In genomic region chr6:38146658-38147027, GRCh38 we compare ENCODE assay signal across 27 cellular contexts.
"Had no signal": no experiment of that assay in that cellular context is flagged by ENCODE, and none has a peak within 500 bp of the region (broad histone marks: within the 10 kb centered on the region; RNA-seq: fewer than 3 reads in every experiment).

No MANE protein-coding gene starts in this region.

- H3K27me3 ChIP-seq: ascending aorta, breast epithelium, cardiac muscle cell, colonic mucosa, esophagus squamous epithelium had no signal

- H3K27ac ChIP-seq: ascending aorta, breast epithelium, cardiac muscle cell, colonic mucosa, epithelial cell of prostate, esophagus squamous epithelium had no signal

- H3K4me3 Mint-ChIP-seq: activated CD8-positive, alpha-beta T cell treated with anti-CD3 and anti-CD28 coated beads for 36 hours; activated naive CD4-positive, alpha-beta T cell treated with anti-CD3 and anti-CD28 coated beads, Interleukin-2, amount 10 ng/mL, durations not matched to agents 7 days and 5 days; activated naive CD8-positive, alpha-beta T cell treated with anti-CD3 and anti-CD28 coated beads, Interleukin-2, amount 10 ng/mL, durations not matched to agents 7 days and 5 days; activated T-cell treated with anti-CD3 and anti-CD28 coated beads, Interleukin-2, amount 50 U/mL, for 4 hours; brain; WTC11 had no signal

- H3K9me3 ChIP-seq: ascending aorta, breast epithelium, colonic mucosa, esophagus squamous epithelium had no signal

- H3K27ac Mint-ChIP-seq: activated CD8-positive, alpha-beta T cell treated with anti-CD3 and anti-CD28 coated beads for 36 hours; activated naive CD4-positive, alpha-beta T cell treated with anti-CD3 and anti-CD28 coated beads, Interleukin-2, amount 10 ng/mL, durations not matched to agents 7 days and 5 days; activated naive CD8-positive, alpha-beta T cell treated with anti-CD3 and anti-CD28 coated beads, Interleukin-2, amount 10 ng/mL, durations not matched to agents 7 days and 5 days; WTC11 had no signal

- FAIRE-seq: endometrium, endothelial cell of umbilical vein, frontal cortex had no signal

- DNase-seq: activated CD4-positive, alpha-beta T cell treated with anti-CD3 and anti-CD28 coated beads for 48 hours; activated CD4-positive, alpha-beta T cell treated with anti-CD3 and anti-CD28 coated beads, Interleukin-2, amount 50 U/mL, for 1 hour; activated CD4-positive, alpha-beta T cell treated with anti-CD3 and anti-CD28 coated beads, Interleukin-2, amount 50 U/mL, for 48 hours; activated CD8-positive, alpha-beta T cell treated with anti-CD3 and anti-CD28 coated beads for 36 hours; activated gamma-delta T cell; activated naive CD4-positive, alpha-beta T cell; activated naive CD4-positive, alpha-beta T cell treated with anti-CD3 and anti-CD28 coated beads, Interleukin-2, amount 10 ng/mL, durations not matched to agents 7 days and 5 days; activated naive CD8-positive, alpha-beta T cell treated with anti-CD3 and anti-CD28 coated beads, Interleukin-2, amount 10 ng/mL, durations not matched to agents 7 days and 5 days; activated T-cell treated with anti-CD3 and anti-CD28 coated beads, Interleukin-2, amount 50 U/mL, for 4 hours; central memory CD4-positive, alpha-beta T cell; cerebellar nuclear complex; colonic mucosa; effector CD8-positive, alpha-beta T cell; esophagus squamous epithelium; T-helper 1 cell; T-helper 2 cell had no signal

- ATAC-seq: activated CD4-positive, CD25-positive, alpha-beta regulatory T cell treated with anti-CD3 and anti-CD28 coated beads, Interleukin-2, amount 50 U/mL, for 24 hours; activated CD8-positive, alpha-beta T cell treated with anti-CD3 and anti-CD28 coated beads for 36 hours; activated naive CD4-positive, alpha-beta T cell treated with anti-CD3 and anti-CD28 coated beads, Interleukin-2, amount 50 U/mL, for 72 hours; activated T-cell treated with anti-CD3 and anti-CD28 coated beads, Interleukin-2, amount 50 U/mL, for 4 hours; WTC11 had no signal

- H3K27me3 Mint-ChIP-seq: activated CD8-positive, alpha-beta T cell treated with anti-CD3 and anti-CD28 coated beads for 36 hours; activated naive CD4-positive, alpha-beta T cell treated with anti-CD3 and anti-CD28 coated beads, Interleukin-2, amount 10 ng/mL, durations not matched to agents 7 days and 5 days; activated naive CD8-positive, alpha-beta T cell treated with anti-CD3 and anti-CD28 coated beads, Interleukin-2, amount 10 ng/mL, durations not matched to agents 7 days and 5 days; brain had no signal

- H3K4me3 ChIP-seq: ascending aorta, breast epithelium, cardiac muscle cell, colonic mucosa, esophagus squamous epithelium had no signal

- H3K9me3 Mint-ChIP-seq: activated CD8-positive, alpha-beta T cell treated with anti-CD3 and anti-CD28 coated beads for 36 hours; activated naive CD4-positive, alpha-beta T cell treated with anti-CD3 and anti-CD28 coated beads, Interleukin-2, amount 10 ng/mL, durations not matched to agents 7 days and 5 days; activated naive CD4-positive, alpha-beta T cell treated with anti-CD3 and anti-CD28 coated beads, Interleukin-2, amount 50 U/mL, for 72 hours; activated naive CD8-positive, alpha-beta T cell treated with anti-CD3 and anti-CD28 coated beads, Interleukin-2, amount 10 ng/mL, durations not matched to agents 7 days and 5 days; activated T-cell treated with anti-CD3 and anti-CD28 coated beads, Interleukin-2, amount 50 U/mL, for 4 hours; brain; WTC11 had no signal

- H3K4me1 ChIP-seq: ascending aorta, breast epithelium, colonic mucosa had no signal

- H3K36me3 Mint-ChIP-seq: activated naive CD4-positive, alpha-beta T cell treated with anti-CD3 and anti-CD28 coated beads, Interleukin-2, amount 10 ng/mL, durations not matched to agents 7 days and 5 days; activated naive CD4-positive, alpha-beta T cell treated with anti-CD3 and anti-CD28 coated beads, Interleukin-2, amount 50 U/mL, for 72 hours; WTC11 had no signal

- H3K36me3 ChIP-seq: breast epithelium, cardiac muscle cell, colonic mucosa had no signal
